In the genomic region with DNA sequence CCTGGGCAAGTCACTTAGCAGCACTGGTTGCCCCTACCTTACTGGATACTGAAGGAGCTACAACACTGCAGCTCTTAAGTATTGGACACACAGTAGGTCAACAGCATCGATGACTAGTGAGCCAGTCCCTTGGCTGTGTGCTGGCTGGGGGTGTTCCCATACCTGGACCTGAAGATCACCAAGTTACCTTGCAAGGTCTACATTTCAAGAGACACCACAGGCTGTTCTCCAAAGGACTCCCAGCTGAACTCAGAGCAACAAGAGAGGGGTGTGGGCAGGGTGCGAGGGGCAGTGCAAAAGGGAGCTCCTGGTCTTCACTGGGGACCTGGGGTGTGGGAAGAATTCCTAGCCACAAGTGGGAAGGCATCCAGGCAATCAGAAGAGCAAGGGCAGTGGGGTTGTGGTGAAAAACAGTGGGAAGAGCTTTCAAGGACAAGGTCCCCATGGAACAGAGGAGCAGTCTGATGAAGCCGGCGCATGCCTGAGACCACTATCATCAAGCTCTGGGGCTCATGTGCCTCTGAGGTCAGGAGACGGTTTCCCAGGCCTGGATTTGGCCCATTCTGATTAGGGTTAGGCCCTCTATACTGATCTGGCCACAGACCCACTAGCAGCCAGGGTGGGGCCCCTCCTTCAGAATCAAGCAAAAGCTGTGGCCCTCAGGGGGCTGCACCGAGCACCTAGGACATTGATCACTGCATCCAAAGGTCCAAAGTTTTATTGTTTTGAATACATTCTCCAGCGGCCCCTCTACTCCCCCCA, we compare ENCODE assay signal across 9 cellular contexts. TPM values are rescaled to one million over a fixed set of nuclear protein-coding genes. Genes with fewer than 3 reads are reported as not detected.
DNase-seq lines count a peak whose midpoint lies in the region; ATAC-seq, FAIRE-seq and TF ChIP-seq lines count a peak whose summit lies in the region.
"Had no signal": no experiment of that assay in that cellular context is flagged by ENCODE, and none has a peak within 500 bp of the region (broad histone marks: within the 10 kb centered on the region; RNA-seq: fewer than 3 reads in every experiment).

No MANE protein-coding gene starts in this region.

- H3K4me3 ChIP-seq in A549 (no peak overlapping the region), right cardiac atrium (ENCODE audit: low read length) (no peak overlapping the region), psoas muscle (no peak overlapping the region)

- H3K9me3 ChIP-seq in A549 (no peaks in the 10 kb centered on the region), T-helper 17 cell (ENCODE audit: control insufficient read depth, low read length, poor library complexity, severe bottlenecking) (no peaks in the 10 kb centered on the region), right cardiac atrium (ENCODE audit: control insufficient read depth, low read length) (no peaks in the 10 kb centered on the region), psoas muscle (no peaks in the 10 kb centered on the region)

- FAIRE-seq in A549 (lab: Jason Lieb, UNC), result no peak

- POLR2A ChIA-PET in A549 (lab: Yijun Ruan, JAX), result interaction anchor here (0.5 to 2.2 kb wide), 7 partner anchors 9 to 83 kb away, joined by 3 to 11 read pairs (median 5); partner anchors contain the start of genes CIC and PAFAH1B3

- ATAC-seq in A549 (no peak), T-helper 17 cell (no peak), right cardiac atrium (no peak), psoas muscle (no peak)
- ATAC-seq: foreskin keratinocyte had no signal

- H3K27ac Mint-ChIP-seq in T-helper 17 cell, result peak overlapping the region; percentile 90

- H3K36me3 Mint-ChIP-seq in T-helper 17 cell (ENCODE audit: low read depth), result no peaks in the 10 kb centered on the region

- no peaks in the 10 kb centered on the region for H3K36me3 ChIP-seq in psoas muscle (ENCODE audit: insufficient read depth in 1 of 2, low read depth in 1 of 2)

- no peak overlapping the region for H3K4me3 Mint-ChIP-seq in T-helper 17 cell

- intact Hi-C loops in right cardiac atrium (cut with DNase I), result loop anchor here (5.0 kb wide), 2 partner anchors 35 to 50 kb away; no protein-coding TSS in a partner anchor
- intact Hi-C loops in psoas muscle (cut with DNase I), result loop anchor here (2.0 to 5.0 kb wide), 4 partner anchors 32 to 76 kb away; no protein-coding TSS in a partner anchor

- no peak for TF ChIP-seq POLR2A in A549 (IDR thresholded peaks at IDR 0.05; ENCODE audit: low read length)

- CTCF ChIA-PET in A549 (lab: Yijun Ruan, JAX), result interaction anchor here (0.6 to 21.7 kb wide), 24 partner anchors 8 to 374 kb away, joined by 3 to 616 read pairs (median 6); partner anchors contain the start of genes CIC, ERF, PAFAH1B3 and POU2F2

- TF ChIP-seq RAD21 in A549 (conservative IDR thresholded peaks at IDR 0.05 in 1 of 2, IDR thresholded peaks at IDR 0.05 in 1 of 2), result no peak

- H3K4me2 ChIP-seq in A549, result peak overlapping the region; percentile 25; the same call in 1 of the 3 replicates

- peaks cover 30% of the 10 kb centered on the region for H3K4me1 Mint-ChIP-seq in T-helper 17 cell

- H3K27ac ChIP-seq in A549, result peak overlapping the region in 1 of 2 experiments; percentile 90; a peak in 4 of 6 replicates
- peak overlapping the region; percentile 25 for H3K27ac ChIP-seq in right cardiac atrium (ENCODE audit: low read length)
- H3K27ac ChIP-seq in psoas muscle, result no peak overlapping the region
- H3K27ac ChIP-seq: foreskin keratinocyte had no signal

- 76% methylated on average over 7 of the region's 7 CpGs for WGBS in A549 (ENCODE audit: missing lambda C conversion rate)
- WGBS in right cardiac atrium, result 53% methylated on average over 7 of the region's 7 CpGs
- 74 to 75% (median 74%) methylated on average over 7 of the region's 7 CpGs for WGBS in psoas muscle, 3 donors

- H3K27me3 ChIP-seq in right cardiac atrium (ENCODE audit: control insufficient read depth, insufficient read depth), result no peaks in the 10 kb centered on the region
- no peaks in the 10 kb centered on the region for H3K27me3 ChIP-seq in psoas muscle (ENCODE audit: insufficient read depth in 3 of 3, low read length in 2 of 3)
- H3K27me3 ChIP-seq: foreskin keratinocyte had no signal

- H3K27me3 Mint-ChIP-seq in T-helper 17 cell, result no peaks in the 10 kb centered on the region

- TF ChIP-seq EP300 in A549 (IDR thresholded peaks at IDR 0.05), result no peak

- H3K4me1 ChIP-seq in A549, result peaks cover 72% of the 10 kb centered on the region
- peaks cover 18% of the 10 kb centered on the region for H3K4me1 ChIP-seq in right cardiac atrium (ENCODE audit: control insufficient read depth, insufficient read depth, low read length)
- H3K4me1 ChIP-seq in psoas muscle, result peaks cover 25% of the 10 kb centered on the region
- H3K4me1 ChIP-seq: foreskin keratinocyte had no signal

- TF ChIP-seq CTCF in A549 (IDR thresholded peaks at IDR 0.05) (no peak), psoas muscle (IDR thresholded peaks at IDR 0.05) (no peak)

- peak in 1 of 2 experiments; percentile 44 for DNase-seq in A549 (ENCODE audit: low read depth in 1 of 2, low spot score in 1 of 2)
- no peak for DNase-seq in T-helper 17 cell
- no peak for DNase-seq in right cardiac atrium
- DNase-seq in psoas muscle, result no peak
- no peak for DNase-seq in NCI-H1436 treated with DMSO at 0.1 percent for 48 hours (lab: John Stamatoyannopoulos, UW)
- DNase-seq in central memory CD4-positive, alpha-beta T cell, result no peak
- DNase-seq: activated CD8-positive, alpha-beta memory T cell treated with anti-CD3 and anti-CD28 coated beads for 24 hours; NCI-H510A had no signal

TF ChIP-seq in A549, 52 proteins besides CTCF, POLR2A, EP300 and RAD21 (continues in another document):
- TF ChIP-seq JUNB (IDR thresholded peaks at IDR 0.05) (no peak), HOXA7 (CRISPR knock-in tag; IDR thresholded peaks at IDR 0.05) (0 out of 2 replicates have a peak, but pooled peaks have one; percentile 30), JUN (IDR thresholded peaks at IDR 0.05) (no peak; a peak in 1 of 5 replicates)
- TF ChIP-seq, protein P1, sequence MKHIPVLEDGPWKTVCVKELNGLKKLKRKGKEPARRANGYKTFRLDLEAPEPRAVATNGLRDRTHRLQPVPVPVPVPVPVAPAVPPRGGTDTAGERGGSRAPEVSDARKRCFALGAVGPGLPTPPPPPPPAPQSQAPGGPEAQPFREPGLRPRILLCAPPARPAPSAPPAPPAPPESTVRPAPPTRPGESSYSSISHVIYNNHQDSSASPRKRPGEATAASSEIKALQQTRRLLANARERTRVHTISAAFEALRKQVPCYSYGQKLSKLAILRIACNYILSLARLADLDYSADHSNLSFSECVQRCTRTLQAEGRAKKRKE (CRISPR knock-in tag; IDR thresholded peaks at IDR 0.05; ENCODE audit: low read depth), result 0 out of 2 replicates have a peak, but pooled peaks have one; percentile 41

RNA-seq across cellular contexts. Expression of gene GSK3A, which starts 4.6 kb away (rescaled TPM):
- polyA plus RNA-seq in A549 (2011; rRNA removed) (55.2 and 79.7 TPM in 2 replicates), A549 (2017; fragmentation: RNase III; extraction: RNeasy Plus Mini Kit Qiagen cat#74134 plus additional on column Dnase treatment) (81.0 to 85.1 TPM (median 84.0 TPM) in 3 replicates), right cardiac atrium (46.5 TPM), psoas muscle (100 to 1,000 TPM in 1 of 3 donors, 10 to 100 TPM in 2; 70.1 to 117 (median 81.1) TPM)
- polyA plus RNA-seq in A549 (2012; cell fraction: cytosol; rRNA removed), result 82.6 and 118 TPM in 2 replicates
- polyA plus RNA-seq in A549 (2012; cell fraction: nucleus; rRNA removed), result 80.7 and 99.8 TPM in 2 replicates
- polyA minus RNA-seq in A549 (2011; rRNA and poly(A)+ RNA removed), result 69.2 and 87.0 TPM in 2 replicates
- total RNA-seq in T-helper 17 cell (10 to 100 TPM; 27.7 to 28.1 TPM), right cardiac atrium (10 to 100 TPM; 32.0 to 37.3 (median 34.9) TPM), psoas muscle (10 to 100 TPM; 48.7 to 64.8 (median 58.1) TPM)

RNA-seq across cellular contexts. Expression of gene ERF, which starts 7.9 kb away (rescaled TPM):
- 71.9 and 103 TPM in 2 replicates for polyA plus RNA-seq in A549 (2011; rRNA removed)
- polyA plus RNA-seq in A549 (2012; cell fraction: cytosol; rRNA removed), result 115 and 150 TPM in 2 replicates
- 307 and 352 TPM in 2 replicates for polyA plus RNA-seq in A549 (2012; cell fraction: nucleus; rRNA removed)
- polyA plus RNA-seq in A549 (2017; fragmentation: RNase III; extraction: RNeasy Plus Mini Kit Qiagen cat#74134 plus additional on column Dnase treatment), result 107 to 123 TPM (median 120 TPM) in 3 replicates
- polyA minus RNA-seq in A549 (2011; rRNA and poly(A)+ RNA removed), result 113 and 120 TPM in 2 replicates
- 10 to 100 TPM; 75.8 to 82.1 TPM for total RNA-seq in T-helper 17 cell
- total RNA-seq in right cardiac atrium, result 10 to 100 TPM; 33.3 to 58.1 (median 48.1) TPM
- polyA plus RNA-seq in right cardiac atrium, result 39.1 TPM
- 10 to 100 TPM; 10.0 to 13.5 (median 11.8) TPM for total RNA-seq in psoas muscle
- polyA plus RNA-seq in psoas muscle, result 10 to 100 TPM in 2 of 3 donors, 1 to 10 TPM in 1; 7.1 to 11.7 (median 11.4) TPM

RNA-seq across cellular contexts. Expression of gene CIC, which starts 22.0 kb away (rescaled TPM):
- polyA plus RNA-seq in A549 (2011; rRNA removed) (7.2 and 7.7 TPM in 2 replicates), A549 (2017; fragmentation: RNase III; extraction: RNeasy Plus Mini Kit Qiagen cat#74134 plus additional on column Dnase treatment) (46.8 to 56.4 TPM (median 53.1 TPM) in 3 replicates), right cardiac atrium (28.6 TPM), psoas muscle (10 to 100 TPM; 17.1 to 39.3 (median 18.1) TPM)
- 26.8 and 35.8 TPM in 2 replicates for polyA plus RNA-seq in A549 (2012; cell fraction: cytosol; rRNA removed)
- polyA plus RNA-seq in A549 (2012; cell fraction: nucleus; rRNA removed), result 69.9 and 100.0 TPM in 2 replicates
- 7.0 and 11.0 TPM in 2 replicates for polyA minus RNA-seq in A549 (2011; rRNA and poly(A)+ RNA removed)
- total RNA-seq in T-helper 17 cell (100 to 1,000 TPM; 112 to 125 TPM), right cardiac atrium (10 to 100 TPM; 36.4 to 42.7 (median 39.6) TPM), psoas muscle (10 to 100 TPM; 28.8 to 55.0 (median 44.2) TPM)

RNA-seq across cellular contexts. Expression of gene ZNF526, which starts 26.9 kb away (rescaled TPM):
- polyA plus RNA-seq in A549 (2011; rRNA removed), result 7.1 and 8.7 TPM in 2 replicates
- polyA plus RNA-seq in A549 (2012; cell fraction: cytosol; rRNA removed), result 5.9 and 8.4 TPM in 2 replicates
- 9.9 and 14.4 TPM in 2 replicates for polyA plus RNA-seq in A549 (2012; cell fraction: nucleus; rRNA removed)
- 12.2 to 12.9 TPM (median 12.6 TPM) in 3 replicates for polyA plus RNA-seq in A549 (2017; fragmentation: RNase III; extraction: RNeasy Plus Mini Kit Qiagen cat#74134 plus additional on column Dnase treatment)
- polyA minus RNA-seq in A549 (2011; rRNA and poly(A)+ RNA removed), result 22.7 and 24.7 TPM in 2 replicates
- total RNA-seq in T-helper 17 cell, result 1 to 10 TPM; 6.7 to 7.5 TPM
- total RNA-seq in right cardiac atrium, result 1 to 10 TPM; 5.4 to 7.3 (median 6.5) TPM
- 3.3 TPM for polyA plus RNA-seq in right cardiac atrium
- total RNA-seq in psoas muscle, result 1 to 10 TPM; 4.2 to 7.9 (median 6.0) TPM
- polyA plus RNA-seq in psoas muscle, result 1 to 10 TPM; 3.4 to 7.4 (median 5.0) TPM

RNA-seq across cellular contexts. Expression of gene DEDD2, which starts 29.6 kb away (rescaled TPM):
- polyA plus RNA-seq in A549 (2011; rRNA removed) (30.8 and 37.9 TPM in 2 replicates), A549 (2017; fragmentation: RNase III; extraction: RNeasy Plus Mini Kit Qiagen cat#74134 plus additional on column Dnase treatment) (39.7 to 54.1 TPM (median 43.2 TPM) in 3 replicates), right cardiac atrium (21.6 TPM), psoas muscle (10 to 100 TPM; 11.6 to 26.1 (median 20.5) TPM)
- polyA plus RNA-seq in A549 (2012; cell fraction: cytosol; rRNA removed), result 72.8 and 91.8 TPM in 2 replicates
- polyA plus RNA-seq in A549 (2012; cell fraction: nucleus; rRNA removed), result 65.3 and 65.8 TPM in 2 replicates
- polyA minus RNA-seq in A549 (2011; rRNA and poly(A)+ RNA removed), result 29.4 and 37.6 TPM in 2 replicates
- total RNA-seq in T-helper 17 cell (10 to 100 TPM; 72.1 to 89.9 TPM), right cardiac atrium (10 to 100 TPM; 14.6 to 19.9 (median 17.8) TPM), psoas muscle (10 to 100 TPM in 3 of 4 donors, 1 to 10 TPM in 1; 8.8 to 22.5 (median 11.6) TPM)
